In genomic region chr3:187291001-187291511, GRCh38 we compare ENCODE assay signal across 8 cellular contexts. TPM values are rescaled to one million over a fixed set of nuclear protein-coding genes. Genes with fewer than 3 reads are reported as not detected.
DNase-seq lines count a peak whose midpoint lies in the region; ATAC-seq, FAIRE-seq and TF ChIP-seq lines count a peak whose summit lies in the region.

No MANE protein-coding gene starts in this region.

- no peak for TF ChIP-seq CTCF in astrocyte (IDR thresholded peaks at IDR 0.05; ENCODE audit: insufficient read depth, low read depth, low read length)
- no peak for TF ChIP-seq CTCF in hepatocyte (IDR thresholded peaks at IDR 0.05; ENCODE audit: poor library complexity)
- TF ChIP-seq CTCF in BE2C (IDR thresholded peaks at IDR 0.05; ENCODE audit: low read depth, low read length) = no peak

- no peak overlapping the region for H4K91ac ChIP-seq in trophoblast cell (ENCODE audit: low read depth, low read length)

- H3K27me3 ChIP-seq in astrocyte (ENCODE audit: insufficient read depth, low read length) = peaks cover 23% of the 10 kb centered on the region
- H3K27me3 ChIP-seq in hepatocyte = no peaks in the 10 kb centered on the region
- no peaks in the 10 kb centered on the region for H3K27me3 ChIP-seq in trophoblast cell (ENCODE audit: insufficient read depth, low read length)
- H3K27me3 ChIP-seq in BE2C = peaks cover 27% of the 10 kb centered on the region

- H2BK120ac ChIP-seq in trophoblast cell (ENCODE audit: insufficient read depth, low read length, poor library complexity) = no peak overlapping the region

- peaks cover 22% of the 10 kb centered on the region for H3K4me1 Mint-ChIP-seq in astrocyte (ENCODE audit: low read depth, unreplicated experiment)

- no peak overlapping the region for H3K23ac ChIP-seq in trophoblast cell (ENCODE audit: low read length)

- FAIRE-seq in astrocyte (lab: Jason Lieb, UNC) = peak; percentile 5

- H3K27me3 Mint-ChIP-seq in astrocyte (ENCODE audit: low read depth, unreplicated experiment) = peaks cover 10% of the 10 kb centered on the region

- 9% methylated on average over 6 of the region's 6 CpGs for WGBS in hepatocyte (ENCODE audit: low lambda C conversion rate, missing lambda C conversion rate)
- no CpG with 5 or more reads among the region's 6 CpGs for WGBS in trophoblast cell (ENCODE audit: extremely low coverage, insufficient coverage, insufficient read length)

- H3K27ac ChIP-seq in astrocyte (ENCODE audit: low read depth, low read length) (no peak overlapping the region), hepatocyte (peak overlapping the region; percentile 88), trophoblast cell (ENCODE audit: low read depth, low read length) (no peak overlapping the region)

- no peak overlapping the region for H4K12ac ChIP-seq in trophoblast cell (ENCODE audit: low read depth, low read length)

- peak overlapping the region; percentile 68 for H3K4me3 Mint-ChIP-seq in astrocyte (ENCODE audit: unreplicated experiment)

- peak overlapping the region; percentile 72 for H3K4me2 ChIP-seq in astrocyte (ENCODE audit: low read length)
- peak overlapping the region; percentile 84 for H3K4me2 ChIP-seq in hepatocyte
- peak overlapping the region; percentile 44 for H3K4me2 ChIP-seq in trophoblast cell (ENCODE audit: low read length)

- H2AFZ ChIP-seq in astrocyte (ENCODE audit: low read depth, low read length) (peak overlapping the region; percentile 41), hepatocyte (peak overlapping the region; percentile 36), trophoblast cell (ENCODE audit: insufficient read depth, low read length, poor library complexity) (no peak overlapping the region)

- H3K79me2 ChIP-seq in astrocyte (ENCODE audit: insufficient read depth, low read length) (no peaks in the 10 kb centered on the region), hepatocyte (peaks cover 12% of the 10 kb centered on the region), trophoblast cell (ENCODE audit: control insufficient read depth, insufficient read depth, low read length, poor library complexity) (no peaks in the 10 kb centered on the region)

- DNase-seq in EH (ENCODE audit: low read depth) (peak; percentile 87), astrocyte (ENCODE audit: low read depth) (peak; percentile 40), hepatocyte (ENCODE audit: low spot score) (peak; percentile 47), trophoblast cell (no peak), KG1 (lab: John Stamatoyannopoulos, UW) (no peak), NCI-H187 treated with DMSO at 0.1 percent for 48 hours (lab: John Stamatoyannopoulos, UW) (no peak), BE2C (no peak)

- H2BK5ac ChIP-seq in trophoblast cell (ENCODE audit: low read depth, low read length, poor library complexity) = no peak overlapping the region

- no peak overlapping the region for H3K18ac ChIP-seq in trophoblast cell (ENCODE audit: low read length)

- peak overlapping the region; percentile 14 for H3K9ac ChIP-seq in astrocyte (ENCODE audit: low read length)
- no peak overlapping the region for H3K9ac ChIP-seq in trophoblast cell (ENCODE audit: low read length)

- no peaks in the 10 kb centered on the region for H3K9me3 Mint-ChIP-seq in astrocyte (ENCODE audit: unreplicated experiment)

- no peak for ATAC-seq in GM19035 (IDR thresholded peaks at IDR 0.05; ENCODE audit: unreplicated experiment)

- no peak overlapping the region for H3K14ac ChIP-seq in trophoblast cell (ENCODE audit: low read length)

- H3K36me3 ChIP-seq in astrocyte (ENCODE audit: insufficient read depth, low read length) = no peaks in the 10 kb centered on the region
- no peaks in the 10 kb centered on the region for H3K36me3 ChIP-seq in hepatocyte (replicated peaks; ENCODE audit: insufficient read depth, low read depth)
- H3K36me3 ChIP-seq in trophoblast cell (ENCODE audit: control insufficient read depth in 1 of 2, insufficient read depth in 2 of 2, low read length in 2 of 2) = no peaks in the 10 kb centered on the region
- no peaks in the 10 kb centered on the region for H3K36me3 ChIP-seq in BE2C

- H3K9me2 ChIP-seq in hepatocyte (replicated peaks; ENCODE audit: insufficient read depth) = no peaks in the 10 kb centered on the region

- H3K4me1 ChIP-seq in astrocyte (ENCODE audit: insufficient read depth, low read length) = peaks cover 4% of the 10 kb centered on the region
- peaks cover 41% of the 10 kb centered on the region for H3K4me1 ChIP-seq in hepatocyte (ENCODE audit: insufficient read depth)
- peaks cover 0 to 6% of the 10 kb centered on the region in 2 experiments for H3K4me1 ChIP-seq in trophoblast cell (ENCODE audit: control insufficient read depth in 1 of 2, insufficient read depth in 2 of 2, low read length in 2 of 2)
- no peaks in the 10 kb centered on the region for H3K4me1 ChIP-seq in BE2C

- H3K9me3 ChIP-seq in astrocyte (ENCODE audit: insufficient read depth, low read depth, low read length) = no peaks in the 10 kb centered on the region
- H3K9me3 ChIP-seq in hepatocyte (ENCODE audit: low read depth) = no peaks in the 10 kb centered on the region
- H3K9me3 ChIP-seq in trophoblast cell (ENCODE audit: insufficient read depth, low read depth, low read length) = no peaks in the 10 kb centered on the region
- no peaks in the 10 kb centered on the region for H3K9me3 ChIP-seq in BE2C

- no peaks in the 10 kb centered on the region for H3K79me1 ChIP-seq in trophoblast cell (ENCODE audit: low read length)

- no peak overlapping the region for H2AK5ac ChIP-seq in trophoblast cell (ENCODE audit: low read length)

- H3K4ac ChIP-seq in trophoblast cell (ENCODE audit: low read depth, low read length) = no peak overlapping the region

- no peaks in the 10 kb centered on the region for H3K36me3 Mint-ChIP-seq in astrocyte (ENCODE audit: low read depth, unreplicated experiment)

- H3K4me3 ChIP-seq in astrocyte (ENCODE audit: insufficient read depth, low read depth, low read length) (no peak overlapping the region), hepatocyte (peak overlapping the region; percentile 23), trophoblast cell (ENCODE audit: low read depth, low read length) (no peak overlapping the region), BE2C (ENCODE audit: low read depth, low read length) (no peak overlapping the region)

- peak overlapping the region; percentile 49 for H3K27ac Mint-ChIP-seq in astrocyte (ENCODE audit: unreplicated experiment)

- H4K20me1 ChIP-seq in astrocyte (ENCODE audit: insufficient read depth, low read length) = no peaks in the 10 kb centered on the region
- H4K20me1 ChIP-seq in hepatocyte (ENCODE audit: insufficient read depth, poor library complexity, severe bottlenecking) = no peaks in the 10 kb centered on the region

- H4K8ac ChIP-seq in trophoblast cell (ENCODE audit: low read depth, low read length) = no peak overlapping the region

- no peak overlapping the region for H2BK12ac ChIP-seq in trophoblast cell (ENCODE audit: low read length)

RNA-seq across cellular contexts. Expression of gene MASP1, which starts 0.5 kb away (rescaled TPM):
- total RNA-seq in astrocyte = 0.62 and 0.79 TPM in 2 replicates
- 25.1 and 29.0 TPM in 2 replicates for total RNA-seq in hepatocyte
- polyA plus RNA-seq in hepatocyte = 18.1 and 23.3 TPM in 2 replicates
- polyA plus RNA-seq in trophoblast cell (2013) = 0.05 and 0.08 TPM in 2 replicates
- 0.97 TPM for polyA plus RNA-seq in BE2C (2012; ENCODE audit: insufficient read depth, insufficient read length, low read depth)

Comparison
In these comparisons a context has a peak if more than half of its experiments do, and no peak if none do; other contexts are left out.
1. DNase-seq: peak in EH (single experiment), astrocyte (single experiment) and hepatocyte (single experiment); none in trophoblast cell (0 of 2), KG1 (single experiment), NCI-H187 treated with DMSO at 0.1 percent for 48 hours (single experiment) and BE2C (single experiment).
2. RNA of gene MASP1, which starts 0.5 kb away (total RNA-seq): 25.1 to 29.0 TPM in hepatocyte; 0.62 to 0.79 TPM in astrocyte; every median in the first group is over 10 times any median in the second.
3. Peak in every context shown above with its lines, with median percentiles within 50 percentile points of each other: H3K4me2 ChIP-seq.